In the genomic region with DNA sequence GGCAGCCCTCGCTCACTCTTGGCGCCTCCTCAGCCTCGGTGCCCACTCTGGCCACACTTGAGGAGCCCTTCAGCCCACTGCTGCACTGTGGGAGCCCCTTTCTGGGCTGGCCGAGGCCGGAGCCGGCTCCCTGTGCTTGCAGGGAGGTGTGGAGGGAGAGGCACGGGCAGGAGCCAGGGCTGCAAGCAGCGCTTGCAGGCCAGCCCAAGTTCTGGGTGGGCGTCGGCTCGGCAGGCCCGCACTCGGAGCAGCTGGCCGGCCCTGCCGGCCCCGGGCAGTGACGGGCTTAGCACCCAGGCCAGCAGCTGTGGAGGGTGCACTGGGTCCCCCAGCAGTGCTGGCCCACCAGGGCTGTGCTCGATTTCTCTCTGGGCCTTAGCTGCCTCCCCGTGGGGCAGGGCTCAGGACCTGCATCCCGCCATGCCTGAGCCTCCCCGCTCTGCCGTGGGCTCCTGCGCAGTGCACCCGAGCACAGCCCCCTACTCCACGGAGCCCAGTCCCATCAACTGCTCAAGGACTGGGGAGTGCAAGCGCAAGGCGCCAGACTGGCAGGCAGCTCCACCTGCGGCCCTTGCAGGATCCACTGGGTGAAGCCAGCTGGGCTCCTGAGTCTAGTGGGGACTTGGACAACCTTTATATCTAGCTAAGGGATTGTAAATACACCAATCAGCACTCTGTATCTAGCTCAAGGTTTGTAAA, we compare ENCODE assay signal across 14 cellular contexts. TPM values are rescaled to one million over a fixed set of nuclear protein-coding genes. Genes with fewer than 3 reads are reported as not detected.
"Had no signal": no experiment of that assay in that cellular context is flagged by ENCODE, and none has a peak within 500 bp of the region (broad histone marks: within the 10 kb centered on the region; RNA-seq: fewer than 3 reads in every experiment).

No MANE protein-coding gene starts in this region.

RNA-seq across cellular contexts. Expression of a gene that starts 27.9 kb away (rescaled TPM):
- total RNA-seq: cerebellum, gastrocnemius medialis, glomerular endothelial cell, kidney epithelial cell, left ventricle myocardium inferior, mononuclear cell, neural crest cell, osteoblast, progenitor cell of endocrine pancreas, subcutaneous adipose tissue, temporal lobe, thyroid gland, vagina had no signal
- polyA plus RNA-seq: smooth muscle cell had no signal
